In genomic region chr12:113535100-113535499, GRCh38 we compare ENCODE assay signal across 24 cellular contexts.
"Had no signal": no experiment of that assay in that cellular context is flagged by ENCODE, and none has a peak within 500 bp of the region (broad histone marks: within the 10 kb centered on the region; RNA-seq: fewer than 3 reads in every experiment).

No MANE protein-coding gene starts in this region.

- H3K27me3 ChIP-seq: foreskin keratinocyte had no signal

- H3K27ac ChIP-seq: coronary artery, dorsolateral prefrontal cortex, esophagus muscularis mucosa, foreskin keratinocyte, gastroesophageal sphincter, heart right ventricle, left lung, lower lobe of right lung had no signal

- H3K4me3 ChIP-seq: coronary artery, dorsolateral prefrontal cortex, esophagus muscularis mucosa, gastroesophageal sphincter, heart right ventricle, left lung, lower lobe of right lung, mucosa of descending colon had no signal

- H3K9me3 ChIP-seq: lower lobe of right lung, mucosa of descending colon had no signal

- H3K36me3 ChIP-seq: esophagus muscularis mucosa, gastroesophageal sphincter, heart right ventricle, left lung, lower lobe of right lung had no signal

- ATAC-seq: foreskin keratinocyte, gastroesophageal sphincter, heart right ventricle, left cardiac atrium, left lung, left ventricle myocardium superior, lower lobe of right lung, mucosa of descending colon had no signal

- DNase-seq: dermis blood vessel endothelial cell; dorsolateral prefrontal cortex; effector CD4-positive, alpha-beta T cell; effector memory CD4-positive, alpha-beta T cell; foreskin keratinocyte; glutamatergic neuron; head of caudate nucleus; heart right ventricle; hippocampal formation; left cardiac atrium; left lung; left ventricle myocardium superior; lower lobe of right lung; mesenchymal stem cell; mucosa of descending colon; naive B cell had no signal

- FAIRE-seq: colon, endothelial cell of umbilical vein, frontal cortex, islet of Langerhans, keratinocyte had no signal

- H3K4me1 ChIP-seq: esophagus muscularis mucosa, foreskin keratinocyte, gastroesophageal sphincter, heart right ventricle, left lung, lower lobe of right lung had no signal
